In the genomic region with DNA sequence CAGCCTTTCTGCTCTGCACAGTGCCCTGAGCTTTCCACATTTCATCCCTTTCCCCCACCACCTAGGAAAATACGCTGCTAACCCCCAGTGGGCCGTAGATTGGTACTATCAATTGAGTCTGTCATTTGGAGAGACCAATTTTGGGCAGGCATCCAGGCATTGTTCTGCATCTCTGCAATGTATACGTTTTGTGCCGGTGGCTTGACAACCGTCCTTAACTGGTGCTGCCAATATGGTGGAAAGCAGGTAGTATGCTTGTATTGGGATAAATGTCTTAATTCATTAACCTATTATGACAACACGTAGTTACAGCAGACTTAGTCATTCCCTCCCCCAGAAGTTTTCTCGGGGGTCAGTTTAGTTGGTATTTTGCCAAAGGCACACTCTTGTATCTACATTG, we compare ENCODE assay signal across 13 cellular contexts. TPM values are rescaled to one million over a fixed set of nuclear protein-coding genes. Genes with fewer than 3 reads are reported as not detected.
DNase-seq lines count a peak whose midpoint lies in the region; ATAC-seq, FAIRE-seq and TF ChIP-seq lines count a peak whose summit lies in the region.
"Had no signal": no experiment of that assay in that cellular context is flagged by ENCODE, and none has a peak within 500 bp of the region (broad histone marks: within the 10 kb centered on the region; RNA-seq: fewer than 3 reads in every experiment).

No MANE protein-coding gene starts in this region.

- no peak for FAIRE-seq in keratinocyte (lab: Jason Lieb, UNC)
- FAIRE-seq in frontal cortex (lab: Jason Lieb, UNC) = no peak

- peak overlapping the region; percentile 83 for H3K4me3 Mint-ChIP-seq in activated T-helper 1 cell treated with anti-CD3 and anti-CD28 coated beads, Interleukin-12 subunit alpha, Interleukin-12 subunit beta, Interleukin-2, Interleukin-4 antibody, amounts not matched to agents 30 ng/mL and 10 ng/mL and 1 ng/mL, durations not matched to agents 14 hours and 24 hours and 36 hours

- H3K4me3 ChIP-seq in right cardiac atrium (ENCODE audit: low read length) = peak overlapping the region; percentile 50
- no peak overlapping the region for H3K4me3 ChIP-seq in keratinocyte (ENCODE audit: control insufficient read depth in 2 of 3, extremely low read depth in 1 of 3, insufficient read depth in 2 of 3, low read depth in 1 of 3, low read length in 3 of 3)

- peaks cover 4% of the 10 kb centered on the region for H3K9me3 Mint-ChIP-seq in activated T-helper 1 cell treated with anti-CD3 and anti-CD28 coated beads, Interleukin-12 subunit alpha, Interleukin-12 subunit beta, Interleukin-2, Interleukin-4 antibody, amounts not matched to agents 30 ng/mL and 10 ng/mL and 1 ng/mL, durations not matched to agents 14 hours and 24 hours and 36 hours

- no peak overlapping the region for H3K27ac ChIP-seq in right cardiac atrium (ENCODE audit: low read length)
- no peak overlapping the region for H3K27ac ChIP-seq in keratinocyte (ENCODE audit: control insufficient read depth, insufficient read depth, low read length)

- peaks cover 26% of the 10 kb centered on the region for H3K4me1 Mint-ChIP-seq in activated T-helper 1 cell treated with anti-CD3 and anti-CD28 coated beads, Interleukin-12 subunit alpha, Interleukin-12 subunit beta, Interleukin-2, Interleukin-4 antibody, amounts not matched to agents 30 ng/mL and 10 ng/mL and 1 ng/mL, durations not matched to agents 14 hours and 24 hours and 36 hours (ENCODE audit: low read depth)

- no peaks in the 10 kb centered on the region for H4K20me1 ChIP-seq in keratinocyte (ENCODE audit: control insufficient read depth, extremely low read depth, insufficient read depth, low read length)

- H3K4me1 ChIP-seq in right cardiac atrium (ENCODE audit: control insufficient read depth, insufficient read depth, low read length) = no peaks in the 10 kb centered on the region
- H3K4me1 ChIP-seq in keratinocyte (ENCODE audit: control insufficient read depth, extremely low read depth, insufficient read depth, low read length) = peaks cover 8% of the 10 kb centered on the region

- no peaks in the 10 kb centered on the region for H3K36me3 ChIP-seq in keratinocyte (ENCODE audit: control insufficient read depth in 2 of 2, extremely low read depth in 1 of 2, insufficient read depth in 2 of 2, low read length in 2 of 2)

- H3K79me2 ChIP-seq in keratinocyte (ENCODE audit: control insufficient read depth, insufficient read depth, low read length) = no peaks in the 10 kb centered on the region

- dilution Hi-C loops in keratinocyte (cut with MboI; ENCODE audit: extremely low pct_ligation_motif_present, low sequenced_read_pairs) = no loop called here

- peak overlapping the region; percentile 88 for H3K4me2 ChIP-seq in keratinocyte (ENCODE audit: control insufficient read depth, extremely low read depth, insufficient read depth, low read depth, low read length)

- H3K27me3 ChIP-seq in right cardiac atrium (ENCODE audit: control insufficient read depth, insufficient read depth) (no peaks in the 10 kb centered on the region), keratinocyte (ENCODE audit: control insufficient read depth, extremely low read depth, insufficient read depth, low read length) (peaks cover 28% of the 10 kb centered on the region)

- no peaks in the 10 kb centered on the region for H3K9me3 ChIP-seq in right cardiac atrium (ENCODE audit: control insufficient read depth, low read length)
- H3K9me3 ChIP-seq in keratinocyte (ENCODE audit: control insufficient read depth, low read depth, low read length) = no peaks in the 10 kb centered on the region

- no peaks in the 10 kb centered on the region for H3K9me1 ChIP-seq in keratinocyte (ENCODE audit: control insufficient read depth, extremely low read depth, insufficient read depth, low read length)

- DNase-seq in right cardiac atrium (no peak), cardiac septum (ENCODE audit: low spot score) (no peak), keratinocyte (ENCODE audit: low read depth, low spot score) (no peak), DMS114 treated with DMSO at 0.1 percent for 48 hours (lab: John Stamatoyannopoulos, UW; ENCODE audit: unreplicated experiment) (no peak), frontal cortex (ENCODE audit: low spot score in 2 of 2) (no peak), AG08396 (ENCODE audit: low spot score) (no peak)
- no peak for DNase-seq in activated T-helper 1 cell treated with anti-CD3 and anti-CD28 coated beads, Interleukin-12 subunit alpha, Interleukin-12 subunit beta, Interleukin-2, Interleukin-4 antibody, amounts not matched to agents 30 ng/mL and 10 ng/mL and 1 ng/mL, durations not matched to agents 14 hours and 24 hours and 36 hours (ENCODE audit: low spot score)
- DNase-seq: NCI-H226 had no signal

- H2AFZ ChIP-seq in keratinocyte (ENCODE audit: control insufficient read depth, low read length) = no peak overlapping the region

- 13% methylated on average over 7 of the region's 7 CpGs for WGBS in right cardiac atrium

- TF ChIP-seq CTCF in keratinocyte (optimal IDR thresholded peaks at IDR 0.05 in 1 of 3, IDR thresholded peaks at IDR 0.05 in 1 of 3, conservative IDR thresholded peaks at IDR 0.05 in 1 of 3; ENCODE audit: extremely low read depth in 1 of 3, insufficient read depth in 2 of 3, low read length in 3 of 3) = no peak

- H3K36me3 Mint-ChIP-seq in activated T-helper 1 cell treated with anti-CD3 and anti-CD28 coated beads, Interleukin-12 subunit alpha, Interleukin-12 subunit beta, Interleukin-2, Interleukin-4 antibody, amounts not matched to agents 30 ng/mL and 10 ng/mL and 1 ng/mL, durations not matched to agents 14 hours and 24 hours and 36 hours (ENCODE audit: low read depth) = peaks cover 3% of the 10 kb centered on the region

- H3K9ac ChIP-seq in keratinocyte (ENCODE audit: control insufficient read depth, extremely low read depth, insufficient read depth, low read length) = no peak overlapping the region

- H3K27me3 Mint-ChIP-seq in activated T-helper 1 cell treated with anti-CD3 and anti-CD28 coated beads, Interleukin-12 subunit alpha, Interleukin-12 subunit beta, Interleukin-2, Interleukin-4 antibody, amounts not matched to agents 30 ng/mL and 10 ng/mL and 1 ng/mL, durations not matched to agents 14 hours and 24 hours and 36 hours (ENCODE audit: insufficient read depth) = peaks cover 82% of the 10 kb centered on the region

- intact Hi-C loops in right cardiac atrium (cut with DNase I) = no loop called here
- intact Hi-C loops in cardiac septum (cut with DNase I) = no loop called here
- intact Hi-C loops in activated T-helper 1 cell treated with anti-CD3 and anti-CD28 coated beads, Interleukin-12 subunit alpha, Interleukin-12 subunit beta, Interleukin-2, Interleukin-4 antibody, amounts not matched to agents 30 ng/mL and 10 ng/mL and 1 ng/mL, durations not matched to agents 14 hours and 24 hours and 36 hours (cut with micrococcal nuclease) = loop anchor here (1.0 to 5.0 kb wide), 4 partner anchors 16 to 335 kb away; a partner anchor contains a TSS

- no peak overlapping the region for H3K27ac Mint-ChIP-seq in activated T-helper 1 cell treated with anti-CD3 and anti-CD28 coated beads, Interleukin-12 subunit alpha, Interleukin-12 subunit beta, Interleukin-2, Interleukin-4 antibody, amounts not matched to agents 30 ng/mL and 10 ng/mL and 1 ng/mL, durations not matched to agents 14 hours and 24 hours and 36 hours

- ATAC-seq in right cardiac atrium = no peak
- ATAC-seq in HG03108 (IDR thresholded peaks at IDR 0.05; ENCODE audit: unreplicated experiment) = no peak

RNA-seq across cellular contexts. Expression of a gene that starts 1.3 kb away (rescaled TPM):
- total RNA-seq in right cardiac atrium (10 to 100 TPM in 3 of 4 donors, 1 to 10 TPM in 1; 7.9 to 12.6 (median 10.9) TPM), cardiac septum (0.89 TPM), frontal cortex (118 TPM)
- polyA plus RNA-seq in right cardiac atrium (5.7 TPM), keratinocyte (0.15 to 0.63 TPM (median 0.51 TPM) in 3 replicates)
- total RNA-seq in activated T-helper 1 cell treated with anti-CD3 and anti-CD28 coated beads, Interleukin-12 subunit alpha, Interleukin-12 subunit beta, Interleukin-2, Interleukin-4 antibody, amounts not matched to agents 30 ng/mL and 10 ng/mL and 1 ng/mL, durations not matched to agents 14 hours and 24 hours and 36 hours = not detected in 2 replicates
- 15.6 TPM for polyA plus RNA-seq in keratinocyte (2011; ENCODE audit: low read depth)
- polyA plus RNA-seq in keratinocyte (2011; cell fraction: cytosol; rRNA removed) = 0.22 and 0.57 TPM in 2 replicates
- 0.88 and 0.94 TPM in 2 replicates for polyA plus RNA-seq in keratinocyte (2011; cell fraction: nucleus; rRNA removed)
- polyA plus RNA-seq in keratinocyte (2012; ENCODE audit: low replicate concordance) = 0.56 and 22.3 TPM in 2 replicates
- polyA minus RNA-seq in keratinocyte = 0.16 to 0.30 TPM in 2 of 3 replicates, not detected in the other
- not detected for polyA minus RNA-seq in keratinocyte (2011; cell fraction: cytosol; rRNA and poly(A)+ RNA removed)
- 0.53 and 1.1 TPM in 2 replicates for polyA minus RNA-seq in keratinocyte (2011; cell fraction: nucleus; rRNA and poly(A)+ RNA removed)
- total RNA-seq: glomerular endothelial cell; HT-29; T-helper 2 cell treated with Interferon-gamma antibody and Interleukin-4, amounts not matched to agents 100 ng/mL and 5 ng/mL, for 36 hours had no signal
- polyA plus RNA-seq: aorta had no signal

RNA-seq across cellular contexts. Expression of a gene that starts 26.7 kb away (rescaled TPM):
- 1 to 10 TPM; 6.3 to 8.3 (median 7.4) TPM for total RNA-seq in right cardiac atrium
- polyA plus RNA-seq in right cardiac atrium = 3.1 TPM
- 6.2 TPM for total RNA-seq in cardiac septum
- 14.7 and 16.0 TPM in 2 replicates for total RNA-seq in activated T-helper 1 cell treated with anti-CD3 and anti-CD28 coated beads, Interleukin-12 subunit alpha, Interleukin-12 subunit beta, Interleukin-2, Interleukin-4 antibody, amounts not matched to agents 30 ng/mL and 10 ng/mL and 1 ng/mL, durations not matched to agents 14 hours and 24 hours and 36 hours
- 3.4 to 8.0 TPM (median 6.5 TPM) in 3 replicates for polyA plus RNA-seq in keratinocyte
- polyA plus RNA-seq in keratinocyte (2011; ENCODE audit: low read depth) = 5.4 TPM
- polyA plus RNA-seq in keratinocyte (2011; cell fraction: cytosol; rRNA removed) = 2.4 and 5.1 TPM in 2 replicates
- 3.4 and 4.7 TPM in 2 replicates for polyA plus RNA-seq in keratinocyte (2011; cell fraction: nucleus; rRNA removed)
- polyA plus RNA-seq in keratinocyte (2012; ENCODE audit: low replicate concordance) = 3.5 and 7.0 TPM in 2 replicates
- polyA minus RNA-seq in keratinocyte = 1.0 to 10.1 TPM (median 5.5 TPM) in 3 replicates
- 5.9 TPM for polyA minus RNA-seq in keratinocyte (2011; cell fraction: cytosol; rRNA and poly(A)+ RNA removed)
- polyA minus RNA-seq in keratinocyte (2011; cell fraction: nucleus; rRNA and poly(A)+ RNA removed) = 2.5 and 4.7 TPM in 2 replicates
- total RNA-seq in frontal cortex = 16.7 TPM
